In the genomic region with DNA sequence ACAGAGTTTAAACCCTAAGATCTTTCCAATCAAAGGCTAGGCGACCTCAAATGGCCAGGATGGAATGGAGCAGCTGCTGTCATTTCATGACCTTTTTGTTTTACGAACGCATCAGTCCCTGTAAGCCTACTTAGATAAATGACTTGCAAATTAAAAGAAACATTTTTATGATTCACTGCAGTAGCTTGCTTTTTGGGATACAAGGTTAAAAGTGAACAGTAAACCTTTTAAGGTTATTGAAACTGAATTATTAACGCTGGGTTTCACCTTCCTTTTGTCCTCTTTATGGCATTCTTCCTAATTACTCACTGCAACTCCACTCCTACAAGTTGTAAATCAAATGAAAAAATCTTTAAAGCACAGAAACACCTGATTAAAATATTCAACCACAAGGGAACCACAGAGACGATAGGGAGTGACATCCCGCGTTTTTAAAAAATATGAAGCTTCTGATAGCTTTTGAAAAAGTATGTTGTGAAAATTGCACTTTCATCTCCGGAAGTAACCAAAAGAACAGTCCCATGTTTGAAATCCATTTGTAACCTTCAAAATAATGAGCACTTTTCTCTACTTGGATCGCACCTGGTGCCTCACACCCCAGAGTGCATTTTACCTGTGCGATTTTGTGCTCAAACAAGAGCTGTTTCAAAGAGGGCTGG, we compare ENCODE assay signal across 1 cellular context.
TF ChIP-seq lines count a peak whose summit lies in the region.

No MANE protein-coding gene starts in this region.

TF ChIP-seq in GM23338, 12 proteins besides CTCF, POLR2A, EP300 and RAD21 (continued from another document):
- TF ChIP-seq, protein P1, sequence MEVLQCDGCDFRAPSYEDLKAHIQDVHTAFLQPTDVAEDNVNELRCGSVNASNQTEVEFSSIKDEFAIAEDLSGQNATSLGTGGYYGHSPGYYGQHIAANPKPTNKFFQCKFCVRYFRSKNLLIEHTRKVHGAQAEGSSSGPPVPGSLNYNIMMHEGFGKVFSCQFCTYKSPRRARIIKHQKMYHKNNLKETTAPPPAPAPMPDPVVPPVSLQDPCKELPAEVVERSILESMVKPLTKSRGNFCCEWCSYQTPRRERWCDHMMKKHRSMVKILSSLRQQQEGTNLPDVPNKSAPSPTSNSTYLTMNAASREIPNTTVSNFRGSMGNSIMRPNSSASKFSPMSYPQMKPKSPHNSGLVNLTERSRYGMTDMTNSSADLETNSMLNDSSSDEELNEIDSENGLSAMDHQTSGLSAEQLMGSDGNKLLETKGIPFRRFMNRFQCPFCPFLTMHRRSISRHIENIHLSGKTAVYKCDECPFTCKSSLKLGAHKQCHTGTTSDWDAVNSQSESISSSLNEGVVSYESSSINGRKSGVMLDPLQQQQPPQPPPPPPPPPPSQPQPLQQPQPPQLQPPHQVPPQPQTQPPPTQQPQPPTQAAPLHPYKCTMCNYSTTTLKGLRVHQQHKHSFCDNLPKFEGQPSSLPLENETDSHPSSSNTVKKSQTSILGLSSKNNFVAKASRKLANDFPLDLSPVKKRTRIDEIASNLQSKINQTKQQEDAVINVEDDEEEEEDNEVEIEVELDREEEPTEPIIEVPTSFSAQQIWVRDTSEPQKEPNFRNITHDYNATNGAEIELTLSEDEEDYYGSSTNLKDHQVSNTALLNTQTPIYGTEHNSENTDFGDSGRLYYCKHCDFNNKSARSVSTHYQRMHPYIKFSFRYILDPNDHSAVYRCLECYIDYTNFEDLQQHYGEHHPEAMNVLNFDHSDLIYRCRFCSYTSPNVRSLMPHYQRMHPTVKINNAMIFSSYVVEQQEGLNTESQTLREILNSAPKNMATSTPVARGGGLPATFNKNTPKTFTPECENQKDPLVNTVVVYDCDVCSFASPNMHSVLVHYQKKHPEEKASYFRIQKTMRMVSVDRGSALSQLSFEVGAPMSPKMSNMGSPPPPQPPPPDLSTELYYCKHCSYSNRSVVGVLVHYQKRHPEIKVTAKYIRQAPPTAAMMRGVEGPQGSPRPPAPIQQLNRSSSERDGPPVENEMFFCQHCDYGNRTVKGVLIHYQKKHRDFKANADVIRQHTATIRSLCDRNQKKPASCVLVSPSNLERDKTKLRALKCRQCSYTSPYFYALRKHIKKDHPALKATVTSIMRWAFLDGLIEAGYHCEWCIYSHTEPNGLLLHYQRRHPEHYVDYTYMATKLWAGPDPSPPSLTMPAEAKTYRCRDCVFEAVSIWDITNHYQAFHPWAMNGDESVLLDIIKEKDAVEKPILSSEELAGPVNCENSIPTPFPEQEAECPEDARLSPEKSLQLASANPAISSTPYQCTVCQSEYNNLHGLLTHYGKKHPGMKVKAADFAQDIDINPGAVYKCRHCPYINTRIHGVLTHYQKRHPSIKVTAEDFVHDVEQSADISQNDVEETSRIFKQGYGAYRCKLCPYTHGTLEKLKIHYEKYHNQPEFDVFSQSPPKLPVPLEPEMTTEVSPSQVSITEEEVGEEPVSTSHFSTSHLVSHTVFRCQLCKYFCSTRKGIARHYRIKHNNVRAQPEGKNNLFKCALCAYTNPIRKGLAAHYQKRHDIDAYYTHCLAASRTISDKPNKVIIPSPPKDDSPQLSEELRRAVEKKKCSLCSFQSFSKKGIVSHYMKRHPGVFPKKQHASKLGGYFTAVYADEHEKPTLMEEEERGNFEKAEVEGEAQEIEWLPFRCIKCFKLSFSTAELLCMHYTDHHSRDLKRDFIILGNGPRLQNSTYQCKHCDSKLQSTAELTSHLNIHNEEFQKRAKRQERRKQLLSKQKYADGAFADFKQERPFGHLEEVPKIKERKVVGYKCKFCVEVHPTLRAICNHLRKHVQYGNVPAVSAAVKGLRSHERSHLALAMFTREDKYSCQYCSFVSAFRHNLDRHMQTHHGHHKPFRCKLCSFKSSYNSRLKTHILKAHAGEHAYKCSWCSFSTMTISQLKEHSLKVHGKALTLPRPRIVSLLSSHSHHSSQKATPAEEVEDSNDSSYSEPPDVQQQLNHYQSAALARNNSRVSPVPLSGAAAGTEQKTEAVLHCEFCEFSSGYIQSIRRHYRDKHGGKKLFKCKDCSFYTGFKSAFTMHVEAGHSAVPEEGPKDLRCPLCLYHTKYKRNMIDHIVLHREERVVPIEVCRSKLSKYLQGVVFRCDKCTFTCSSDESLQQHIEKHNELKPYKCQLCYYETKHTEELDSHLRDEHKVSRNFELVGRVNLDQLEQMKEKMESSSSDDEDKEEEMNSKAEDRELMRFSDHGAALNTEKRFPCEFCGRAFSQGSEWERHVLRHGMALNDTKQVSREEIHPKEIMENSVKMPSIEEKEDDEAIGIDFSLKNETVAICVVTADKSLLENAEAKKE (CRISPR knock-in tag; IDR thresholded peaks at IDR 0.05), result no peak
- TF ChIP-seq EZH2phosphoT487 (IDR thresholded peaks at IDR 0.05; ENCODE audit: unreplicated experiment) (no peak), ZNF114 (CRISPR knock-in tag; IDR thresholded peaks at IDR 0.05) (no peak), NANOG (IDR thresholded peaks at IDR 0.05; ENCODE audit: borderline replicate concordance) (no peak), POLR2AphosphoS5 (IDR thresholded peaks at IDR 0.05; ENCODE audit: low read depth) (no peak), ZNF331 (CRISPR knock-in tag; IDR thresholded peaks at IDR 0.05; ENCODE audit: low read depth) (no peak), EZH2 (IDR thresholded peaks at IDR 0.05; ENCODE audit: low read depth, unreplicated experiment) (no peak), STAT1 (IDR thresholded peaks at IDR 0.05; ENCODE audit: unreplicated experiment) (no peak), CREB1 (CRISPR knock-in tag; IDR thresholded peaks at IDR 0.05; ENCODE audit: low read depth) (no peak)
- TF ChIP-seq, protein P2, sequence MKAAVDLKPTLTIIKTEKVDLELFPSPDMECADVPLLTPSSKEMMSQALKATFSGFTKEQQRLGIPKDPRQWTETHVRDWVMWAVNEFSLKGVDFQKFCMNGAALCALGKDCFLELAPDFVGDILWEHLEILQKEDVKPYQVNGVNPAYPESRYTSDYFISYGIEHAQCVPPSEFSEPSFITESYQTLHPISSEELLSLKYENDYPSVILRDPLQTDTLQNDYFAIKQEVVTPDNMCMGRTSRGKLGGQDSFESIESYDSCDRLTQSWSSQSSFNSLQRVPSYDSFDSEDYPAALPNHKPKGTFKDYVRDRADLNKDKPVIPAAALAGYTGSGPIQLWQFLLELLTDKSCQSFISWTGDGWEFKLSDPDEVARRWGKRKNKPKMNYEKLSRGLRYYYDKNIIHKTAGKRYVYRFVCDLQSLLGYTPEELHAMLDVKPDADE (IDR thresholded peaks at IDR 0.05), result no peak
- TF ChIP-seq, protein P3, sequence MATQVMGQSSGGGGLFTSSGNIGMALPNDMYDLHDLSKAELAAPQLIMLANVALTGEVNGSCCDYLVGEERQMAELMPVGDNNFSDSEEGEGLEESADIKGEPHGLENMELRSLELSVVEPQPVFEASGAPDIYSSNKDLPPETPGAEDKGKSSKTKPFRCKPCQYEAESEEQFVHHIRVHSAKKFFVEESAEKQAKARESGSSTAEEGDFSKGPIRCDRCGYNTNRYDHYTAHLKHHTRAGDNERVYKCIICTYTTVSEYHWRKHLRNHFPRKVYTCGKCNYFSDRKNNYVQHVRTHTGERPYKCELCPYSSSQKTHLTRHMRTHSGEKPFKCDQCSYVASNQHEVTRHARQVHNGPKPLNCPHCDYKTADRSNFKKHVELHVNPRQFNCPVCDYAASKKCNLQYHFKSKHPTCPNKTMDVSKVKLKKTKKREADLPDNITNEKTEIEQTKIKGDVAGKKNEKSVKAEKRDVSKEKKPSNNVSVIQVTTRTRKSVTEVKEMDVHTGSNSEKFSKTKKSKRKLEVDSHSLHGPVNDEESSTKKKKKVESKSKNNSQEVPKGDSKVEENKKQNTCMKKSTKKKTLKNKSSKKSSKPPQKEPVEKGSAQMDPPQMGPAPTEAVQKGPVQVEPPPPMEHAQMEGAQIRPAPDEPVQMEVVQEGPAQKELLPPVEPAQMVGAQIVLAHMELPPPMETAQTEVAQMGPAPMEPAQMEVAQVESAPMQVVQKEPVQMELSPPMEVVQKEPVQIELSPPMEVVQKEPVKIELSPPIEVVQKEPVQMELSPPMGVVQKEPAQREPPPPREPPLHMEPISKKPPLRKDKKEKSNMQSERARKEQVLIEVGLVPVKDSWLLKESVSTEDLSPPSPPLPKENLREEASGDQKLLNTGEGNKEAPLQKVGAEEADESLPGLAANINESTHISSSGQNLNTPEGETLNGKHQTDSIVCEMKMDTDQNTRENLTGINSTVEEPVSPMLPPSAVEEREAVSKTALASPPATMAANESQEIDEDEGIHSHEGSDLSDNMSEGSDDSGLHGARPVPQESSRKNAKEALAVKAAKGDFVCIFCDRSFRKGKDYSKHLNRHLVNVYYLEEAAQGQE (IDR thresholded peaks at IDR 0.05; ENCODE audit: unreplicated experiment), result no peak
